ENCODE assay signal across 8 cellular contexts in the genomic region with DNA sequence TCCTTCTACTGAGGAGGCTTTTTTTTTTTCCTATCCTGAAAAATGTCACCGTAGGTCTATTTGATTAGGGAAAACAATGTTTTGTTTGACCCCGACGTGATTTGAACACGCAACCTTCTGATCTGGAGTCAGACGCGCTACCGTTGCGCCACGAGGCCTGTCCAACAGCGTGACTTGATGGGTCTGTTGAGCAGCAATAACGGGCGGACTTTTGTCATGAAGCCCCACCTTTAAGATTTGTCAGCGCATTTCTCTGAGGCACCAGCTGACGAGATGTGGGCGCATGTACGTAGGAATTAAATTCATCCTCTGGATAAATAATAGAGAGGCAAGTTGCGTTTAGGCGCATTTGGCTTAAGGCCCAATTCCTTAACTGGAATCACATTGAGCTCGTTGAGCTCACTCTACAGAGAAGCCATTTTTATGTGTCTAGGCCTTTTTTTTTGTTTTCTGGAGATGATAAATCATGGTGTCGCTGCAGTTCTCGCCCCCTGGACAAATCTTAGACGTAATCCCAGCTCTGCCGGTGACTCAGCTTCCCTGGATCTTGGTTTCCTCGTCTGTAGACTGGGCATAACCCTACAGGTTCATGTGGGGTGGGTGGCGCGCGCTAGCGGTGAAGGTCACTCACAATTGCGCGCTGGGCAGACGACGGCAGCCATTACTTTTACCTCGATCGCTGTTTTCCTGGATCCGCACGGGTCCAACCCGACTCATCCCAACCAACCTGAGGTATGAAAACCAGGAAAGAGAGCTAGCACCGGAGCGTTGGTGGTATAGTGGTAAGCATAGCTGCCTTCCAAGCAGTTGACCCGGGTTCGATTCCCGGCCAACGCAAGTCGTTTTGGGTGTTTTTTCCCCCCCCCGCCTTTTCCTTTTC. TPM values are rescaled to one million over a fixed set of nuclear protein-coding genes. Genes with fewer than 3 reads are reported as not detected.
DNase-seq lines count a peak whose midpoint lies in the region; ATAC-seq and TF ChIP-seq lines count a peak whose summit lies in the region.

No MANE protein-coding gene starts in this region.

- no peaks in the 10 kb centered on the region for H3K9me3 Mint-ChIP-seq in T-helper 1 cell treated with Interleukin-12 subunit alpha and Interleukin-12 subunit beta and Interleukin-4 antibody, amounts not matched to agents 30 μg/mL and 1 μg/mL, for 36 hours

- H3K79me1 ChIP-seq in trophoblast cell (ENCODE audit: low read length), result peaks cover 22% of the 10 kb centered on the region

- peak; percentile 19 for TF ChIP-seq POLR2A in GM19099 (IDR thresholded peaks at IDR 0.05; ENCODE audit: extremely low read depth, insufficient read length, low read depth)
- peak; percentile 21 to 27 for TF ChIP-seq POLR2A in adrenal gland (IDR thresholded peaks at IDR 0.05)
- peak in 1 of 2 donors; percentile 36 for TF ChIP-seq POLR2A in thyroid gland (IDR thresholded peaks at IDR 0.05)

- peak; percentile 86 for DNase-seq in NCI-H146 treated with DMSO at 0.1 percent for 48 hours (lab: John Stamatoyannopoulos, UW; ENCODE audit: unreplicated experiment)
- peak; percentile 88 to 98 (median 92) for DNase-seq in adrenal gland
- peak; percentile 82 to 94 for DNase-seq in heart right ventricle
- DNase-seq in trophoblast cell, result peak; percentile 90 to 96
- peak; percentile 92 to 94 for DNase-seq in thyroid gland

- H3K4me2 ChIP-seq in trophoblast cell (ENCODE audit: low read length), result peak overlapping the region; percentile 84

- 0 to 1% (median 1%) methylated on average over 36 to 45 of the region's 45 CpGs for WGBS in adrenal gland, 4 donors
- 0 to 1% methylated on average over 45 of the region's 45 CpGs for WGBS in heart right ventricle, 2 donors
- no CpG with 5 or more reads among the region's 45 CpGs for WGBS in trophoblast cell (ENCODE audit: extremely low coverage, insufficient coverage, insufficient read length)
- 2% methylated on average over 32 to 43 of the region's 45 CpGs for WGBS in thyroid gland, 2 donors

- H3K27me3 Mint-ChIP-seq in T-helper 1 cell treated with Interleukin-12 subunit alpha and Interleukin-12 subunit beta and Interleukin-4 antibody, amounts not matched to agents 30 μg/mL and 1 μg/mL, for 36 hours (ENCODE audit: low read depth), result peaks cover 3% of the 10 kb centered on the region

- H3K14ac ChIP-seq in trophoblast cell (ENCODE audit: low read length), result peak overlapping the region; percentile 96

- H2BK12ac ChIP-seq in trophoblast cell (ENCODE audit: low read length), result no peak overlapping the region

- H4K12ac ChIP-seq in trophoblast cell (ENCODE audit: low read depth, low read length), result peak overlapping the region; percentile 57

- H4K8ac ChIP-seq in trophoblast cell (ENCODE audit: low read depth, low read length), result peak overlapping the region; percentile 97

- peak; percentile 66 to 84 (median 78) for ATAC-seq in heart right ventricle
- no peak for ATAC-seq in GM21526 (IDR thresholded peaks at IDR 0.05; ENCODE audit: low FRiP score, unreplicated experiment)

- H3K4me1 Mint-ChIP-seq in T-helper 1 cell treated with Interleukin-12 subunit alpha and Interleukin-12 subunit beta and Interleukin-4 antibody, amounts not matched to agents 30 μg/mL and 1 μg/mL, for 36 hours (ENCODE audit: low read depth), result peaks cover 31% of the 10 kb centered on the region

- H2BK120ac ChIP-seq in trophoblast cell (ENCODE audit: insufficient read depth, low read length, poor library complexity), result no peak overlapping the region

- H3K4ac ChIP-seq in trophoblast cell (ENCODE audit: low read depth, low read length), result no peak overlapping the region

- no peak overlapping the region for H3K18ac ChIP-seq in trophoblast cell (ENCODE audit: low read length)

- H3K27ac ChIP-seq in adrenal gland (peak overlapping the region; percentile 94 to 100 (median 98)), heart right ventricle (peak overlapping the region; percentile 94 to 99 (median 97)), trophoblast cell (ENCODE audit: low read depth, low read length) (peak overlapping the region; percentile 79), thyroid gland (peak overlapping the region; percentile 93 to 99 (median 98))

- H3K23ac ChIP-seq in trophoblast cell (ENCODE audit: low read length), result no peak overlapping the region

- H4K91ac ChIP-seq in trophoblast cell (ENCODE audit: low read depth, low read length), result peak overlapping the region; percentile 92

- peak overlapping the region; percentile 96 for H2AFZ ChIP-seq in trophoblast cell (ENCODE audit: insufficient read depth, low read length, poor library complexity)

- H2AK5ac ChIP-seq in trophoblast cell (ENCODE audit: low read length), result no peak overlapping the region

- intact Hi-C loops in adrenal gland (cut with DNase I), result no loop called here
- intact Hi-C loops in heart right ventricle (cut with DNase I), result loop anchor here in 7 of 10 donors (1.0 to 10.0 kb wide), 11 partner anchors 34 to 154 kb away; partner anchors contain the start of genes SLC25A35 (in 2 of the 7), ALOXE3 (in 1 of the 7), HES7 (in 1 of the 7) and KRABD2 (in 1 of the 7)
- intact Hi-C loops in thyroid gland (cut with DNase I), result loop anchor here (10.0 kb wide), 2 partner anchors 74 to 96 kb away; partner anchors contain the start of genes HES7 and SLC25A35

- H2BK5ac ChIP-seq in trophoblast cell (ENCODE audit: low read depth, low read length, poor library complexity), result peak overlapping the region; percentile 84

- H3K27me3 ChIP-seq in adrenal gland (no peaks in the 10 kb centered on the region), heart right ventricle (no peaks in the 10 kb centered on the region), trophoblast cell (ENCODE audit: insufficient read depth, low read length) (no peaks in the 10 kb centered on the region), thyroid gland (no peaks in the 10 kb centered on the region)

- peak overlapping the region; percentile 90 for H3K4me3 Mint-ChIP-seq in T-helper 1 cell treated with Interleukin-12 subunit alpha and Interleukin-12 subunit beta and Interleukin-4 antibody, amounts not matched to agents 30 μg/mL and 1 μg/mL, for 36 hours

- peaks cover 16% of the 10 kb centered on the region for H3K79me2 ChIP-seq in trophoblast cell (ENCODE audit: control insufficient read depth, insufficient read depth, low read length, poor library complexity)

- H3K4me1 ChIP-seq in adrenal gland (replicated peaks in 1 of 2) (peaks cover 9 to 19% of the 10 kb centered on the region in 2 donors), heart right ventricle (peaks cover 7 to 51% (median 14%) of the 10 kb centered on the region in 9 donors), trophoblast cell (ENCODE audit: control insufficient read depth in 1 of 2, insufficient read depth in 2 of 2, low read length in 2 of 2) (peaks cover 7% of the 10 kb centered on the region in 2 experiments), thyroid gland (peaks cover 8 to 18% of the 10 kb centered on the region in 2 donors)

- TF ChIP-seq CTCF in adrenal gland (IDR thresholded peaks at IDR 0.05) (no peak), heart right ventricle (IDR thresholded peaks at IDR 0.05) (no peak), thyroid gland (IDR thresholded peaks at IDR 0.05) (peak in 1 of 6 experiments; percentile 4)

- H3K36me3 Mint-ChIP-seq in T-helper 1 cell treated with Interleukin-12 subunit alpha and Interleukin-12 subunit beta and Interleukin-4 antibody, amounts not matched to agents 30 μg/mL and 1 μg/mL, for 36 hours (ENCODE audit: low read depth), result peaks cover 13% of the 10 kb centered on the region

- no peaks in the 10 kb centered on the region for H3K9me3 ChIP-seq in adrenal gland (replicated peaks in 1 of 3)
- no peaks in the 10 kb centered on the region for H3K9me3 ChIP-seq in heart right ventricle
- H3K9me3 ChIP-seq in trophoblast cell (ENCODE audit: insufficient read depth, low read depth, low read length), result no peaks in the 10 kb centered on the region
- H3K9me3 ChIP-seq in thyroid gland, result no peaks in the 10 kb centered on the region

- peak overlapping the region; percentile 99 for H3K27ac Mint-ChIP-seq in T-helper 1 cell treated with Interleukin-12 subunit alpha and Interleukin-12 subunit beta and Interleukin-4 antibody, amounts not matched to agents 30 μg/mL and 1 μg/mL, for 36 hours

- H3K4me3 ChIP-seq in adrenal gland (peak overlapping the region in 3 of 4 donors; percentile 30 to 78 (median 62)), heart right ventricle (peak overlapping the region; percentile 45 to 92 (median 66)), trophoblast cell (ENCODE audit: low read depth, low read length) (peak overlapping the region; percentile 84), thyroid gland (replicated peaks in 1 of 3) (peak overlapping the region; percentile 17 to 89 (median 66))

- H3K36me3 ChIP-seq in adrenal gland (replicated peaks in 1 of 2) (no peaks in the 10 kb centered on the region), heart right ventricle (no peaks in the 10 kb centered on the region), trophoblast cell (ENCODE audit: control insufficient read depth in 1 of 2, insufficient read depth in 2 of 2, low read length in 2 of 2) (no peaks in the 10 kb centered on the region), thyroid gland (no peaks in the 10 kb centered on the region)

- H3K9ac ChIP-seq in trophoblast cell (ENCODE audit: low read length), result peak overlapping the region; percentile 60

RNA-seq across cellular contexts. Expression of gene AURKB, which starts 10.6 kb away (rescaled TPM):
- total RNA-seq in adrenal gland, result 1 to 10 TPM; 1.6 to 6.6 (median 2.2) TPM
- polyA plus RNA-seq in adrenal gland, result 1 to 10 TPM; 2.0 to 2.2 (median 2.2) TPM
- total RNA-seq in heart right ventricle, result 1 to 10 TPM in 3 of 10 donors, under 1 TPM in 2, not detected in 5; 0.38 to 6.4 (median 1.0) TPM
- polyA plus RNA-seq in heart right ventricle, result 1 to 10 TPM in 1 of 2 donors, under 1 TPM in 1; 0.38 to 1.5 TPM
- 77.1 and 81.2 TPM in 2 replicates for polyA plus RNA-seq in trophoblast cell (2013)
- total RNA-seq in thyroid gland, result 1 to 10 TPM in 1 of 4 donors, not detected in 3; 6.0 TPM

RNA-seq across cellular contexts. Expression of gene CTC1, which starts 26.8 kb away (rescaled TPM):
- 10 to 100 TPM; 11.1 to 46.2 (median 22.6) TPM for total RNA-seq in adrenal gland
- polyA plus RNA-seq in adrenal gland, result 10 to 100 TPM; 17.6 to 48.6 (median 18.7) TPM
- total RNA-seq in heart right ventricle, result 10 to 100 TPM; 12.5 to 19.8 (median 14.8) TPM
- 10 to 100 TPM in 1 of 2 donors, 1 to 10 TPM in 1; 5.9 to 19.3 TPM for polyA plus RNA-seq in heart right ventricle
- polyA plus RNA-seq in trophoblast cell (2013), result 10.1 and 10.3 TPM in 2 replicates
- total RNA-seq in thyroid gland, result 10 to 100 TPM; 19.2 to 40.3 (median 21.2) TPM

RNA-seq across cellular contexts. Expression of gene PFAS, which starts 28.1 kb away (rescaled TPM):
- total RNA-seq in adrenal gland (10 to 100 TPM in 7 of 8 donors, 1 to 10 TPM in 1; 9.7 to 53.6 (median 28.2) TPM), heart right ventricle (10 to 100 TPM in 9 of 10 donors, 1 to 10 TPM in 1; 9.6 to 17.9 (median 13.7) TPM), thyroid gland (10 to 100 TPM; 14.8 to 39.5 (median 18.3) TPM)
- polyA plus RNA-seq in adrenal gland (10 to 100 TPM; 15.6 to 28.6 (median 18.0) TPM), heart right ventricle (10 to 100 TPM in 1 of 2 donors, 1 to 10 TPM in 1; 8.6 to 11.2 TPM)
- polyA plus RNA-seq in trophoblast cell (2013), result 13.3 and 14.4 TPM in 2 replicates

RNA-seq across cellular contexts. Expression of gene BORCS6, which starts 31.0 kb away (rescaled TPM):
- total RNA-seq in adrenal gland, result 10 to 100 TPM; 10.5 to 29.7 (median 15.2) TPM
- polyA plus RNA-seq in adrenal gland, result 1 to 10 TPM; 3.3 to 5.3 (median 5.0) TPM
- total RNA-seq in heart right ventricle, result 1 to 10 TPM; 5.3 to 9.4 (median 7.7) TPM
- 10 to 100 TPM in 1 of 2 donors, 1 to 10 TPM in 1; 4.2 to 13.8 TPM for polyA plus RNA-seq in heart right ventricle
- polyA plus RNA-seq in trophoblast cell (2013), result 3.3 and 3.6 TPM in 2 replicates
- 10 to 100 TPM in 3 of 4 donors, 1 to 10 TPM in 1; 7.7 to 17.0 (median 15.5) TPM for total RNA-seq in thyroid gland

RNA-seq across cellular contexts. Expression of gene TMEM107, which starts 44.8 kb away (rescaled TPM):
- total RNA-seq in adrenal gland (10 to 100 TPM in 7 of 8 donors, 1 to 10 TPM in 1; 6.2 to 31.9 (median 20.1) TPM), heart right ventricle (10 to 100 TPM in 1 of 10 donors, 1 to 10 TPM in 9; 5.2 to 15.2 (median 7.3) TPM), thyroid gland (10 to 100 TPM; 19.7 to 34.7 (median 32.2) TPM)
- polyA plus RNA-seq in adrenal gland (10 to 100 TPM in 2 of 3 donors, 1 to 10 TPM in 1; 8.3 to 14.0 (median 11.9) TPM), heart right ventricle (1 to 10 TPM; 4.5 to 7.8 TPM)
- 7.4 and 7.6 TPM in 2 replicates for polyA plus RNA-seq in trophoblast cell (2013)

Comparison
In these comparisons a context has a peak if more than half of its experiments do, and no peak if none do; other contexts are left out.
1. intact Hi-C loops: an anchor here in heart right ventricle (1.0 to 10.0 kb wide) and thyroid gland (10.0 kb wide); none called in adrenal gland.